1 cellular context compared by ENCODE assay signal in the genomic region with DNA sequence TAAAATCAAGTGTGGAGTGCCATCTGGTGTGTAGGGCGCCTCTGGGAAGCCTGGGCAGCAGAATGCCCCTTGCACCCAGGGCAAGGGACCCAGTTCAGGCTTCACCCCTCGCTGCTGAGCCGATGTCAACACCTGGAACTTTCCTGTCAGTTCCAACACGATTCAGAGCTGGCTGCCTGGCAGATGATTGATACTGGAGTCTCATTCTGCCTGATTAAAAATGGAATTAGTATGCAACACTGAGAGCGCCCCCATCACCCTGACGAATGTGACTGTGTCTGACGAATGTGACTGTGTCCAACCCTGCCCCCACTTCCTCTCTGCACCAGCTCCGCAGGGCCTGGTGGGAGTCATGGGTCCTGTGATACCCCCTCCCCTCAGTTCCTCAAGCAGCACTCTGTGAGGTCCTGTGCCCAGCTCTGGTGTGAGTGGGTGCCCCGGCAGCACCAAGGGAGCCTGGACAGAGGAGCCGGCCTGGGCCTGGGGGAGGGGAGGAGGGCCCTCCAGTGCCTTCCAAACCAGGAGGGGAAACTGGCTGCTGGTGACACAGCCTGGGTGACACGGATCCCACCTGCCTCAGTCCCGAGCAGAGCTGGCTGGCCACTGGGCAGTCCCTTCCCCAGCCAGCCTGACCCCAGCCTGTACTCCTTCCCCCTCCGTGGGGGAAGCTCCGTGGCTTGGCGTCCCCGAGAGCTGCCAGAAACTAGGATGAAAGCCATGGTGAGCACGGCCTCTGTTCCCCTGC.
TF ChIP-seq lines count a peak whose summit lies in the region.

No MANE protein-coding gene starts in this region.

TF ChIP-seq in WTC11, 78 proteins besides CTCF, POLR2A, EP300 and RAD21 (continued from another document):
- TF ChIP-seq, protein P1, sequence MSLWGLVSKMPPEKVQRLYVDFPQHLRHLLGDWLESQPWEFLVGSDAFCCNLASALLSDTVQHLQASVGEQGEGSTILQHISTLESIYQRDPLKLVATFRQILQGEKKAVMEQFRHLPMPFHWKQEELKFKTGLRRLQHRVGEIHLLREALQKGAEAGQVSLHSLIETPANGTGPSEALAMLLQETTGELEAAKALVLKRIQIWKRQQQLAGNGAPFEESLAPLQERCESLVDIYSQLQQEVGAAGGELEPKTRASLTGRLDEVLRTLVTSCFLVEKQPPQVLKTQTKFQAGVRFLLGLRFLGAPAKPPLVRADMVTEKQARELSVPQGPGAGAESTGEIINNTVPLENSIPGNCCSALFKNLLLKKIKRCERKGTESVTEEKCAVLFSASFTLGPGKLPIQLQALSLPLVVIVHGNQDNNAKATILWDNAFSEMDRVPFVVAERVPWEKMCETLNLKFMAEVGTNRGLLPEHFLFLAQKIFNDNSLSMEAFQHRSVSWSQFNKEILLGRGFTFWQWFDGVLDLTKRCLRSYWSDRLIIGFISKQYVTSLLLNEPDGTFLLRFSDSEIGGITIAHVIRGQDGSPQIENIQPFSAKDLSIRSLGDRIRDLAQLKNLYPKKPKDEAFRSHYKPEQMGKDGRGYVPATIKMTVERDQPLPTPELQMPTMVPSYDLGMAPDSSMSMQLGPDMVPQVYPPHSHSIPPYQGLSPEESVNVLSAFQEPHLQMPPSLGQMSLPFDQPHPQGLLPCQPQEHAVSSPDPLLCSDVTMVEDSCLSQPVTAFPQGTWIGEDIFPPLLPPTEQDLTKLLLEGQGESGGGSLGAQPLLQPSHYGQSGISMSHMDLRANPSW (CRISPR knock-in tag; conservative IDR thresholded peaks at IDR 0.05; ENCODE audit: low read depth), result no peak
- TF ChIP-seq TP53 (CRISPR knock-in tag; IDR thresholded peaks at IDR 0.05) (no peak), ELF4 (CRISPR knock-in tag; IDR thresholded peaks at IDR 0.05; ENCODE audit: low read depth) (no peak), ZNF138 (CRISPR knock-in tag; conservative IDR thresholded peaks at IDR 0.05) (no peak), IRF2 (CRISPR knock-in tag; IDR thresholded peaks at IDR 0.05; ENCODE audit: borderline replicate concordance, low read depth) (no peak), GTF2I (CRISPR knock-in tag; conservative IDR thresholded peaks at IDR 0.05) (no peak), ZNF396 (CRISPR knock-in tag; IDR thresholded peaks at IDR 0.05; ENCODE audit: borderline replicate concordance) (no peak)
- TF ChIP-seq, protein P2, sequence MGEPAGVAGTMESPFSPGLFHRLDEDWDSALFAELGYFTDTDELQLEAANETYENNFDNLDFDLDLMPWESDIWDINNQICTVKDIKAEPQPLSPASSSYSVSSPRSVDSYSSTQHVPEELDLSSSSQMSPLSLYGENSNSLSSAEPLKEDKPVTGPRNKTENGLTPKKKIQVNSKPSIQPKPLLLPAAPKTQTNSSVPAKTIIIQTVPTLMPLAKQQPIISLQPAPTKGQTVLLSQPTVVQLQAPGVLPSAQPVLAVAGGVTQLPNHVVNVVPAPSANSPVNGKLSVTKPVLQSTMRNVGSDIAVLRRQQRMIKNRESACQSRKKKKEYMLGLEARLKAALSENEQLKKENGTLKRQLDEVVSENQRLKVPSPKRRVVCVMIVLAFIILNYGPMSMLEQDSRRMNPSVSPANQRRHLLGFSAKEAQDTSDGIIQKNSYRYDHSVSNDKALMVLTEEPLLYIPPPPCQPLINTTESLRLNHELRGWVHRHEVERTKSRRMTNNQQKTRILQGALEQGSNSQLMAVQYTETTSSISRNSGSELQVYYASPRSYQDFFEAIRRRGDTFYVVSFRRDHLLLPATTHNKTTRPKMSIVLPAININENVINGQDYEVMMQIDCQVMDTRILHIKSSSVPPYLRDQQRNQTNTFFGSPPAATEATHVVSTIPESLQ (CRISPR knock-in tag; IDR thresholded peaks at IDR 0.05), result no peak
